13 cellular contexts compared by ENCODE assay signal in the genomic region with DNA sequence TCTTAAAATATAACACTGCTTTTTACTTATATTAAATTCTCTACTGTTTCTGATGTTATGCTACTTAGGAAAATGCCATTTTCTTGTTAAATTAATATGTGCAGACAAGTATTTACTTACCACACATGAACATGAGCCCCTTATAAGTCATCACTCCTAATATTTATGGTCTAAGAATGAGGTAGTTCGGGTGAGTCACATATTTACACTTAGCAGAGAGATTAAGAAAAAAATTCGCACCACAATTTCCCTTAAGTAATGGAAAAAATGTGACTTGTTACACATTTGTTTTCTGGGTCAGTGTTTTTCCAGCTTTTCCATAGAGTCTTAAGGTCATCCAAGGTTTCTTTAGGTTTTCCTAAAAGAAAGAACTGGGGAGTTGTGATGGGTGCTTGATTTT.
DNase-seq lines count a peak whose midpoint lies in the region; ATAC-seq, FAIRE-seq and TF ChIP-seq lines count a peak whose summit lies in the region.
"Had no signal": no experiment of that assay in that cellular context is flagged by ENCODE, and none has a peak within 500 bp of the region (broad histone marks: within the 10 kb centered on the region; RNA-seq: fewer than 3 reads in every experiment).

No MANE protein-coding gene starts in this region.

- no CpG with 5 or more reads among the region's 2 CpGs for WGBS in mesenchymal stem cell

- H3K36me3 ChIP-seq in mesenchymal stem cell (ENCODE audit: control insufficient read depth in 1 of 2, insufficient read depth in 2 of 2, low read depth in 1 of 2, low read length in 2 of 2) (no peaks in the 10 kb centered on the region), upper lobe of right lung (no peaks in the 10 kb centered on the region)

- TF ChIP-seq CTCF in epithelial cell of esophagus (IDR thresholded peaks at IDR 0.05; ENCODE audit: insufficient read depth, low read depth, low read length, missing control alignments) (no peak), upper lobe of right lung (IDR thresholded peaks at IDR 0.05) (no peak), D721Med (IDR thresholded peaks at IDR 0.05; ENCODE audit: insufficient read depth, missing control alignments) (no peak)

- H2AK5ac ChIP-seq in mesenchymal stem cell (ENCODE audit: low read length, severe bottlenecking): no peak overlapping the region

- peaks cover 0 to 4% of the 10 kb centered on the region in 2 experiments for H3K27me3 ChIP-seq in mesenchymal stem cell (ENCODE audit: control insufficient read depth in 1 of 2, insufficient read depth in 1 of 2, low read length in 2 of 2)
- H3K27me3 ChIP-seq in upper lobe of right lung: no peaks in the 10 kb centered on the region

- no peak overlapping the region for H3K23ac ChIP-seq in mesenchymal stem cell (ENCODE audit: low read length in 2 of 2)

- intact Hi-C loops in upper lobe of right lung (cut with DNase I): no loop called here

- H4K91ac ChIP-seq in mesenchymal stem cell (ENCODE audit: low read length): no peak overlapping the region

- no peak overlapping the region for H4K8ac ChIP-seq in mesenchymal stem cell (ENCODE audit: low read length)

- H3K27ac ChIP-seq in mesenchymal stem cell (ENCODE audit: low read length, poor library complexity, severe bottlenecking) (peak overlapping the region; percentile 60), upper lobe of right lung (peak overlapping the region; percentile 27)

- H3K4me1 ChIP-seq in mesenchymal stem cell (ENCODE audit: control insufficient read depth, insufficient read depth, low read depth, low read length) (no peaks in the 10 kb centered on the region), upper lobe of right lung (peaks cover 20% of the 10 kb centered on the region)

- H2BK120ac ChIP-seq in mesenchymal stem cell (ENCODE audit: low read depth, low read length): no peak overlapping the region

- no peak overlapping the region for H2BK15ac ChIP-seq in mesenchymal stem cell (ENCODE audit: low read depth, poor library complexity, severe bottlenecking)

- H3K4me2 ChIP-seq in mesenchymal stem cell (ENCODE audit: low read length, poor library complexity, severe bottlenecking): no peak overlapping the region

- DNase-seq in M059J (ENCODE audit: low read depth) (peak; percentile 54), epithelial cell of esophagus (ENCODE audit: low read depth) (peak; percentile 84), mesenchymal stem cell (peak; percentile 91), upper lobe of right lung (no peak), D721Med (ENCODE audit: insufficient read length, low spot score) (no peak), NCI-H748 (lab: John Stamatoyannopoulos, UW; ENCODE audit: unreplicated experiment) (no peak), epidermal melanocyte (ENCODE audit: insufficient read length, low spot score) (no peak)
- DNase-seq: EL, small intestine, T-helper 17 cell had no signal

- H3K79me1 ChIP-seq in mesenchymal stem cell (replicated peaks; ENCODE audit: low read length, poor library complexity, severe bottlenecking): no peaks in the 10 kb centered on the region

- no peak overlapping the region for H3K14ac ChIP-seq in mesenchymal stem cell (ENCODE audit: low read length in 2 of 2)

- H2BK5ac ChIP-seq in mesenchymal stem cell (ENCODE audit: low read depth, low read length, poor library complexity, severe bottlenecking): no peak overlapping the region

- no peak overlapping the region for H3K4me3 ChIP-seq in epithelial cell of esophagus (ENCODE audit: low read length)
- H3K4me3 ChIP-seq in mesenchymal stem cell (ENCODE audit: insufficient read depth in 1 of 2, low read depth in 1 of 2, low read length in 2 of 2): no peak overlapping the region
- H3K4me3 ChIP-seq in upper lobe of right lung: no peak overlapping the region

- no peak overlapping the region for H3K4ac ChIP-seq in mesenchymal stem cell (ENCODE audit: low read depth in 1 of 2, low read length in 2 of 2)

- no peak overlapping the region for H2AFZ ChIP-seq in mesenchymal stem cell (ENCODE audit: low read depth, low read length)

- peak overlapping the region; percentile 3 for H3K9ac ChIP-seq in mesenchymal stem cell (ENCODE audit: low read length)

- no peaks in the 10 kb centered on the region for H3K9me3 ChIP-seq in mesenchymal stem cell (ENCODE audit: control insufficient read depth, low read length)
- H3K9me3 ChIP-seq in upper lobe of right lung: no peaks in the 10 kb centered on the region

- ATAC-seq in upper lobe of right lung (no peak), HG03159 (IDR thresholded peaks at IDR 0.05; ENCODE audit: unreplicated experiment) (no peak)
- ATAC-seq: T-helper 17 cell had no signal

- no peak overlapping the region for H2BK12ac ChIP-seq in mesenchymal stem cell (ENCODE audit: low read length in 2 of 2)

- FAIRE-seq in D721Med (lab: Jason Lieb, UNC): no peak
- FAIRE-seq: colon, H1, small intestine had no signal

- H3K18ac ChIP-seq in mesenchymal stem cell (ENCODE audit: low read depth in 1 of 2, low read length in 2 of 2): no peak overlapping the region

Comparison
In these comparisons a context has a peak if more than half of its experiments do, and no peak if none do; other contexts are left out.
1. DNase-seq: peak in M059J (single experiment), epithelial cell of esophagus (single experiment) and mesenchymal stem cell (single experiment); none in upper lobe of right lung (single experiment), D721Med (single experiment), NCI-H748 (single experiment) and epidermal melanocyte (single experiment).